In the genomic region with DNA sequence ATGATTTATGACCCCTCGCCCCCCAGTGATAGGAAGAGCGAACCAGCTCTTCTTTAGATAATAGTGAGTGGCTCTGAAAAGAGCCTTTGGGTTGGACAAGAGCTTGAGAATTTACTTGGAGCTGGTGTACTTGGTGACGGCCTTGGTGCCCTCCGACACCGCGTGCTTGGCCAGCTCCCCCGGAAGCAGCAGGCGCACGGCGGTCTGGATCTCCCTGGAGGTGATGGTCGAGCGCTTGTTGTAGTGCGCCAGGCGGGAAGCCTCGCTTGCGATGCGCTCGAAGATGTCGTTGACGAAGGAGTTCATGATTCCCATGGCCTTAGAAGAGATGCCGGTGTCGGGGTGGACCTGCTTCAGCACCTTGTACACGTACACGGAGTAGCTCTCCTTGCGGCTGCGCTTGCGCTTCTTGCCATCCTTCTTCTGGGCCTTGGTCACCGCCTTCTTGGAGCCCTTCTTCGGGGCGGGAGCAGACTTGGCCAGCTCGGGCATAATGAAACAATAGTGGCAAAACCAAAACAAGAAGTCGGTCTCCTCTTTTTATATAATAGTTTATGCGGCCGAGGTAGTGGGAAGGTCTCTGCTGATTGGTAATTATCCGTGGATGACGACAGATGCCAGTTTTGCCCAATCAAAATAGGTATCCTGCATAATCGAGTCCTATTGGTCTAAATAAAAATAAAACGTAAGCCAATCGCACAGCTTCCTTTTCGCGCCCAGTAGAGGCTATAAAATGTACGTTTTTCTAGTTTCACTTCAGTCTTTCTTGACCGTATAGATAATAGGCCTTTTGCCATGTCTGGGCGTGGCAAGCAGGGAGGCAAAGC, we compare ENCODE assay signal across 1 cellular context.
A peak's percentile ranks its signal among the peaks of the same experiment; 100 is the strongest.
TF ChIP-seq lines count a peak whose summit lies in the region.
"Not testable (repeated sequence)": the region's sequence is repeated elsewhere in the genome, so short reads cannot be mapped to it uniquely, and the experiment has no call there.

No MANE protein-coding gene starts in this region.

TF ChIP-seq in HepG2, 621 proteins besides CTCF, POLR2A, EP300 and RAD21 (continued from another document and continues in another):
- TF ChIP-seq ZNF333 (CRISPR knock-in tag; IDR thresholded peaks at IDR 0.05; ENCODE audit: borderline replicate concordance) (0 out of 2 replicates have a peak, but pooled peaks have one; percentile 14), BCL6 (CRISPR knock-in tag; IDR thresholded peaks at IDR 0.05) (peak; percentile 27), NFYC (CRISPR knock-in tag; IDR thresholded peaks at IDR 0.05) (peak; percentile 90), RNF2 (conservative IDR thresholded peaks at IDR 0.05; ENCODE audit: low read depth) (peak; percentile 80), NKX3-1 (CRISPR knock-in tag; IDR thresholded peaks at IDR 0.05) (peak; percentile 46; the same call in 1 of the 2 replicates), ZBTB21 (CRISPR knock-in tag; IDR thresholded peaks at IDR 0.05) (0 out of 2 replicates have a peak, but pooled peaks have one; percentile 62), ZBTB7B (CRISPR knock-in tag; IDR thresholded peaks at IDR 0.05) (peak; percentile 50), YEATS2 (CRISPR knock-in tag; IDR thresholded peaks at IDR 0.05; ENCODE audit: borderline replicate concordance) (peak; percentile 25; the same call in 1 of the 2 replicates), ZNF331 (CRISPR knock-in tag; IDR thresholded peaks at IDR 0.05) (peak; percentile 27), KLF12 (CRISPR knock-in tag; IDR thresholded peaks at IDR 0.05; ENCODE audit: borderline replicate concordance) (peak; percentile 23; the same call in 1 of the 2 replicates), POLR2G (IDR thresholded peaks at IDR 0.05; ENCODE audit: low read depth, low read length) (peak; percentile 90), ELF4 (CRISPR knock-in tag; IDR thresholded peaks at IDR 0.05; ENCODE audit: borderline replicate concordance) (0 out of 2 replicates have a peak, but pooled peaks have one; percentile 47), ZNF7 (CRISPR knock-in tag; IDR thresholded peaks at IDR 0.05) (peak; percentile 8; the same call in 1 of the 2 replicates), MED1 (CRISPR knock-in tag; IDR thresholded peaks at IDR 0.05) (peak; percentile 65), TBL1XR1 (IDR thresholded peaks at IDR 0.05; ENCODE audit: borderline replicate concordance, low read length, partially characterized antibody) (peak; percentile 19), NCOA2 (CRISPR knock-in tag; IDR thresholded peaks at IDR 0.05) (peak; percentile 55; the same call in 1 of the 2 replicates), HOXA3 (CRISPR knock-in tag; IDR thresholded peaks at IDR 0.05) (peak; percentile 34), ZNF225 (CRISPR knock-in tag; IDR thresholded peaks at IDR 0.05) (peak; percentile 79; the same call in 1 of the 2 replicates), ISX (CRISPR knock-in tag; conservative IDR thresholded peaks at IDR 0.05) (0 out of 2 replicates have a peak, but pooled peaks have one; percentile 36), KMT2B (CRISPR knock-in tag; IDR thresholded peaks at IDR 0.05) (peak; percentile 20; the same call in 1 of the 2 replicates), ATRX (CRISPR knock-in tag; IDR thresholded peaks at IDR 0.05; ENCODE audit: borderline replicate concordance) (0 out of 2 replicates have a peak, but pooled peaks have one; percentile 80), IRX3 (CRISPR knock-in tag; IDR thresholded peaks at IDR 0.05; ENCODE audit: borderline replicate concordance, low read depth) (0 out of 2 replicates have a peak, but pooled peaks have one; percentile 56), CREB1 (IDR thresholded peaks at IDR 0.05) (peak; percentile 87), CREB1 (CRISPR knock-in tag; IDR thresholded peaks at IDR 0.05) (peak; percentile 91), ELF1 (CRISPR knock-in tag; IDR thresholded peaks at IDR 0.05) (peak; percentile 64; the same call in 1 of the 2 replicates), ZNF501 (CRISPR knock-in tag; IDR thresholded peaks at IDR 0.05) (peak; percentile 76; the same call in 1 of the 2 replicates), TAF1 (CRISPR knock-in tag; IDR thresholded peaks at IDR 0.05) (peak; percentile 69), MAZ (CRISPR knock-in tag; IDR thresholded peaks at IDR 0.05; ENCODE audit: low read depth) (peak; percentile 59; the same call in 1 of the 2 replicates)
- TF ChIP-seq, protein P1, sequence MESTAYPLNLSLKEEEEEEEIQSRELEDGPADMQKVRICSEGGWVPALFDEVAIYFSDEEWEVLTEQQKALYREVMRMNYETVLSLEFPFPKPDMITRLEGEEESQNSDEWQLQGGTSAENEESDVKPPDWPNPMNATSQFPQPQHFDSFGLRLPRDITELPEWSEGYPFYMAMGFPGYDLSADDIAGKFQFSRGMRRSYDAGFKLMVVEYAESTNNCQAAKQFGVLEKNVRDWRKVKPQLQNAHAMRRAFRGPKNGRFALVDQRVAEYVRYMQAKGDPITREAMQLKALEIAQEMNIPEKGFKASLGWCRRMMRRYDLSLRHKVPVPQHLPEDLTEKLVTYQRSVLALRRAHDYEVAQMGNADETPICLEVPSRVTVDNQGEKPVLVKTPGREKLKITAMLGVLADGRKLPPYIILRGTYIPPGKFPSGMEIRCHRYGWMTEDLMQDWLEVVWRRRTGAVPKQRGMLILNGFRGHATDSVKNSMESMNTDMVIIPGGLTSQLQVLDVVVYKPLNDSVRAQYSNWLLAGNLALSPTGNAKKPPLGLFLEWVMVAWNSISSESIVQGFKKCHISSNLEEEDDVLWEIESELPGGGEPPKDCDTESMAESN (CRISPR knock-in tag; conservative IDR thresholded peaks at IDR 0.05) = peak; percentile 48; the same call in 1 of the 2 replicates
- TF ChIP-seq, protein P2, sequence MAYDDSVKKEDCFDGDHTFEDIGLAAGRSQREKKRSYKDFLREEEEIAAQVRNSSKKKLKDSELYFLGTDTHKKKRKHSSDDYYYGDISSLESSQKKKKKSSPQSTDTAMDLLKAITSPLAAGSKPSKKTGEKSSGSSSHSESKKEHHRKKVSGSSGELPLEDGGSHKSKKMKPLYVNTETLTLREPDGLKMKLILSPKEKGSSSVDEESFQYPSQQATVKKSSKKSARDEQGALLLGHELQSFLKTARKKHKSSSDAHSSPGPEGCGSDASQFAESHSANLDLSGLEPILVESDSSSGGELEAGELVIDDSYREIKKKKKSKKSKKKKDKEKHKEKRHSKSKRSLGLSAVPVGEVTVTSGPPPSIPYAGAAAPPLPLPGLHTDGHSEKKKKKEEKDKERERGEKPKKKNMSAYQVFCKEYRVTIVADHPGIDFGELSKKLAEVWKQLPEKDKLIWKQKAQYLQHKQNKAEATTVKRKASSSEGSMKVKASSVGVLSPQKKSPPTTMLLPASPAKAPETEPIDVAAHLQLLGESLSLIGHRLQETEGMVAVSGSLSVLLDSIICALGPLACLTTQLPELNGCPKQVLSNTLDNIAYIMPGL (CRISPR knock-in tag; IDR thresholded peaks at IDR 0.05; ENCODE audit: borderline replicate concordance in 1 of 2, low read depth in 1 of 2) = peak; percentile 38 to 47; a peak in 2 of 4 replicates
- TF ChIP-seq, protein P3, sequence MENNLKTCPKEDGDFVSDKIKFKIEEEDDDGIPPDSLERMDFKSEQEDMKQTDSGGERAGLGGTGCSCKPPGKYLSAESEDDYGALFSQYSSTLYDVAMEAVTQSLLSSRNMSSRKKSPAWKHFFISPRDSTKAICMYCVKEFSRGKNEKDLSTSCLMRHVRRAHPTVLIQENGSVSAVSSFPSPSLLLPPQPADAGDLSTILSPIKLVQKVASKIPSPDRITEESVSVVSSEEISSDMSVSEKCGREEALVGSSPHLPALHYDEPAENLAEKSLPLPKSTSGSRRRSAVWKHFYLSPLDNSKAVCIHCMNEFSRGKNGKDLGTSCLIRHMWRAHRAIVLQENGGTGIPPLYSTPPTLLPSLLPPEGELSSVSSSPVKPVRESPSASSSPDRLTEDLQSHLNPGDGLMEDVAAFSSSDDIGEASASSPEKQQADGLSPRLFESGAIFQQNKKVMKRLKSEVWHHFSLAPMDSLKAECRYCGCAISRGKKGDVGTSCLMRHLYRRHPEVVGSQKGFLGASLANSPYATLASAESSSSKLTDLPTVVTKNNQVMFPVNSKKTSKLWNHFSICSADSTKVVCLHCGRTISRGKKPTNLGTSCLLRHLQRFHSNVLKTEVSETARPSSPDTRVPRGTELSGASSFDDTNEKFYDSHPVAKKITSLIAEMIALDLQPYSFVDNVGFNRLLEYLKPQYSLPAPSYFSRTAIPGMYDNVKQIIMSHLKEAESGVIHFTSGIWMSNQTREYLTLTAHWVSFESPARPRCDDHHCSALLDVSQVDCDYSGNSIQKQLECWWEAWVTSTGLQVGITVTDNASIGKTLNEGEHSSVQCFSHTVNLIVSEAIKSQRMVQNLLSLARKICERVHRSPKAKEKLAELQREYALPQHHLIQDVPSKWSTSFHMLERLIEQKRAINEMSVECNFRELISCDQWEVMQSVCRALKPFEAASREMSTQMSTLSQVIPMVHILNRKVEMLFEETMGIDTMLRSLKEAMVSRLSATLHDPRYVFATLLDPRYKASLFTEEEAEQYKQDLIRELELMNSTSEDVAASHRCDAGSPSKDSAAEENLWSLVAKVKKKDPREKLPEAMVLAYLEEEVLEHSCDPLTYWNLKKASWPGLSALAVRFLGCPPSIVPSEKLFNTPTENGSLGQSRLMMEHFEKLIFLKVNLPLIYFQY (CRISPR knock-in tag; IDR thresholded peaks at IDR 0.05; ENCODE audit: borderline replicate concordance) = 0 out of 2 replicates have a peak, but pooled peaks have one; percentile 23
- TF ChIP-seq, protein P4, sequence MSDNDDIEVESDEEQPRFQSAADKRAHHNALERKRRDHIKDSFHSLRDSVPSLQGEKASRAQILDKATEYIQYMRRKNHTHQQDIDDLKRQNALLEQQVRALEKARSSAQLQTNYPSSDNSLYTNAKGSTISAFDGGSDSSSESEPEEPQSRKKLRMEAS (IDR thresholded peaks at IDR 0.05) = peak; percentile 76
- TF ChIP-seq, protein P5, sequence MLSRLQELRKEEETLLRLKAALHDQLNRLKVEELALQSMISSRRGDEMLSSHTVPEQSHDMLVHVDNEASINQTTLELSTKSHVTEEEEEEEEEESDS (CRISPR knock-in tag; IDR thresholded peaks at IDR 0.05; ENCODE audit: borderline replicate concordance) = 0 out of 2 replicates have a peak, but pooled peaks have one; percentile 69
- TF ChIP-seq, protein P6, sequence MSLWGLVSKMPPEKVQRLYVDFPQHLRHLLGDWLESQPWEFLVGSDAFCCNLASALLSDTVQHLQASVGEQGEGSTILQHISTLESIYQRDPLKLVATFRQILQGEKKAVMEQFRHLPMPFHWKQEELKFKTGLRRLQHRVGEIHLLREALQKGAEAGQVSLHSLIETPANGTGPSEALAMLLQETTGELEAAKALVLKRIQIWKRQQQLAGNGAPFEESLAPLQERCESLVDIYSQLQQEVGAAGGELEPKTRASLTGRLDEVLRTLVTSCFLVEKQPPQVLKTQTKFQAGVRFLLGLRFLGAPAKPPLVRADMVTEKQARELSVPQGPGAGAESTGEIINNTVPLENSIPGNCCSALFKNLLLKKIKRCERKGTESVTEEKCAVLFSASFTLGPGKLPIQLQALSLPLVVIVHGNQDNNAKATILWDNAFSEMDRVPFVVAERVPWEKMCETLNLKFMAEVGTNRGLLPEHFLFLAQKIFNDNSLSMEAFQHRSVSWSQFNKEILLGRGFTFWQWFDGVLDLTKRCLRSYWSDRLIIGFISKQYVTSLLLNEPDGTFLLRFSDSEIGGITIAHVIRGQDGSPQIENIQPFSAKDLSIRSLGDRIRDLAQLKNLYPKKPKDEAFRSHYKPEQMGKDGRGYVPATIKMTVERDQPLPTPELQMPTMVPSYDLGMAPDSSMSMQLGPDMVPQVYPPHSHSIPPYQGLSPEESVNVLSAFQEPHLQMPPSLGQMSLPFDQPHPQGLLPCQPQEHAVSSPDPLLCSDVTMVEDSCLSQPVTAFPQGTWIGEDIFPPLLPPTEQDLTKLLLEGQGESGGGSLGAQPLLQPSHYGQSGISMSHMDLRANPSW (CRISPR knock-in tag; IDR thresholded peaks at IDR 0.05; ENCODE audit: borderline replicate concordance) = peak; percentile 70; the same call in 1 of the 2 replicates
- TF ChIP-seq, protein P7, sequence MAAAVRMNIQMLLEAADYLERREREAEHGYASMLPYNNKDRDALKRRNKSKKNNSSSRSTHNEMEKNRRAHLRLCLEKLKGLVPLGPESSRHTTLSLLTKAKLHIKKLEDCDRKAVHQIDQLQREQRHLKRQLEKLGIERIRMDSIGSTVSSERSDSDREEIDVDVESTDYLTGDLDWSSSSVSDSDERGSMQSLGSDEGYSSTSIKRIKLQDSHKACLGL (CRISPR knock-in tag; IDR thresholded peaks at IDR 0.05) = peak; percentile 56
- TF ChIP-seq, protein P8, sequence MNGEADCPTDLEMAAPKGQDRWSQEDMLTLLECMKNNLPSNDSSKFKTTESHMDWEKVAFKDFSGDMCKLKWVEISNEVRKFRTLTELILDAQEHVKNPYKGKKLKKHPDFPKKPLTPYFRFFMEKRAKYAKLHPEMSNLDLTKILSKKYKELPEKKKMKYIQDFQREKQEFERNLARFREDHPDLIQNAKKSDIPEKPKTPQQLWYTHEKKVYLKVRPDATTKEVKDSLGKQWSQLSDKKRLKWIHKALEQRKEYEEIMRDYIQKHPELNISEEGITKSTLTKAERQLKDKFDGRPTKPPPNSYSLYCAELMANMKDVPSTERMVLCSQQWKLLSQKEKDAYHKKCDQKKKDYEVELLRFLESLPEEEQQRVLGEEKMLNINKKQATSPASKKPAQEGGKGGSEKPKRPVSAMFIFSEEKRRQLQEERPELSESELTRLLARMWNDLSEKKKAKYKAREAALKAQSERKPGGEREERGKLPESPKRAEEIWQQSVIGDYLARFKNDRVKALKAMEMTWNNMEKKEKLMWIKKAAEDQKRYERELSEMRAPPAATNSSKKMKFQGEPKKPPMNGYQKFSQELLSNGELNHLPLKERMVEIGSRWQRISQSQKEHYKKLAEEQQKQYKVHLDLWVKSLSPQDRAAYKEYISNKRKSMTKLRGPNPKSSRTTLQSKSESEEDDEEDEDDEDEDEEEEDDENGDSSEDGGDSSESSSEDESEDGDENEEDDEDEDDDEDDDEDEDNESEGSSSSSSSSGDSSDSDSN (CRISPR knock-in tag; IDR thresholded peaks at IDR 0.05) = peak; percentile 86
- TF ChIP-seq, protein P9, sequence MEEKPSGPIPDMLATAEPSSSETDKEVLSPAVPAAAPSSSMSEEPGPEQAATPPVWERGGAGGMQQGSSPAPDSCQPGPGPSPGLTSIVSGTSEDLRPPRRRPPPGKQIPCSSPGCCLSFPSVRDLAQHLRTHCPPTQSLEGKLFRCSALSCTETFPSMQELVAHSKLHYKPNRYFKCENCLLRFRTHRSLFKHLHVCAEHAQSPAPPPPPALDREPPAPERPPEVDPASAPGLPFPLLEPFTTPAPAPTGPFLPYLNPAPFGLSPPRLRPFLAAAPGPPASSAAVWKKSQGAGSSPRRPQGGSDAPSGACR (CRISPR knock-in tag; IDR thresholded peaks at IDR 0.05) = 0 out of 2 replicates have a peak, but pooled peaks have one; percentile 2
- TF ChIP-seq, protein P10, sequence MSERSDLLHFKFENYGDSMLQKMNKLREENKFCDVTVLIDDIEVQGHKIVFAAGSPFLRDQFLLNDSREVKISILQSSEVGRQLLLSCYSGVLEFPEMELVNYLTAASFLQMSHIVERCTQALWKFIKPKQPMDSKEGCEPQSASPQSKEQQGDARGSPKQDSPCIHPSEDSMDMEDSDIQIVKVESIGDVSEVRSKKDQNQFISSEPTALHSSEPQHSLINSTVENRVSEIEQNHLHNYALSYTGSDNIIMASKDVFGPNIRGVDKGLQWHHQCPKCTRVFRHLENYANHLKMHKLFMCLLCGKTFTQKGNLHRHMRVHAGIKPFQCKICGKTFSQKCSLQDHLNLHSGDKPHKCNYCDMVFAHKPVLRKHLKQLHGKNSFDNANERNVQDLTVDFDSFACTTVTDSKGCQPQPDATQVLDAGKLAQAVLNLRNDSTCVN (CRISPR knock-in tag; IDR thresholded peaks at IDR 0.05; ENCODE audit: borderline replicate concordance) = peak; percentile 70; the same call in 1 of the 2 replicates
- TF ChIP-seq, protein P11, sequence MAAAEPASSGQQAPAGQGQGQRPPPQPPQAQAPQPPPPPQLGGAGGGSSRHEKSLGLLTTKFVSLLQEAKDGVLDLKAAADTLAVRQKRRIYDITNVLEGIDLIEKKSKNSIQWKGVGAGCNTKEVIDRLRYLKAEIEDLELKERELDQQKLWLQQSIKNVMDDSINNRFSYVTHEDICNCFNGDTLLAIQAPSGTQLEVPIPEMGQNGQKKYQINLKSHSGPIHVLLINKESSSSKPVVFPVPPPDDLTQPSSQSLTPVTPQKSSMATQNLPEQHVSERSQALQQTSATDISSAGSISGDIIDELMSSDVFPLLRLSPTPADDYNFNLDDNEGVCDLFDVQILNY (CRISPR knock-in tag; conservative IDR thresholded peaks at IDR 0.05) = peak; percentile 89
- TF ChIP-seq MAZ (IDR thresholded peaks at IDR 0.05; ENCODE audit: borderline replicate concordance, low read depth, low read length) = not testable (repeated sequence)
